8 cellular contexts compared by ENCODE assay signal in genomic region chr10:97714401-97715258, GRCh38. TPM values are rescaled to one million over a fixed set of nuclear protein-coding genes. Genes with fewer than 3 reads are reported as not detected.
A peak's percentile ranks its signal among the peaks of the same experiment; 100 is the strongest.
DNase-seq lines count a peak whose midpoint lies in the region; ATAC-seq and TF ChIP-seq lines count a peak whose summit lies in the region.

No MANE protein-coding gene starts in this region.

- H2AFZ ChIP-seq in SU-DHL-6 (ENCODE audit: low read depth, low read length, severe bottlenecking) (no peak overlapping the region), mesenchymal stem cell (ENCODE audit: low read depth, low read length) (peak overlapping the region; percentile 30)

- H4K91ac ChIP-seq in mesenchymal stem cell (ENCODE audit: low read length) = peak overlapping the region; percentile 95

- peak overlapping the region; percentile 5 for H2AK5ac ChIP-seq in mesenchymal stem cell (ENCODE audit: low read length, severe bottlenecking)

- TF ChIP-seq CTCF in SU-DHL-6 (IDR thresholded peaks at IDR 0.05; ENCODE audit: insufficient read depth, low read length, poor library complexity, severe bottlenecking) (no peak), tibial nerve (IDR thresholded peaks at IDR 0.05) (no peak)

- no peaks in the 10 kb centered on the region for H4K20me1 ChIP-seq in SU-DHL-6 (ENCODE audit: low read depth, low read length)

- peaks cover 6% of the 10 kb centered on the region for H3K4me1 ChIP-seq in CD4-positive, alpha-beta memory T cell (ENCODE audit: insufficient read depth, low read length)
- H3K4me1 ChIP-seq in mesenchymal stem cell (ENCODE audit: control insufficient read depth, insufficient read depth, low read depth, low read length) (peaks cover 28% of the 10 kb centered on the region), tibial nerve (peaks cover 3 to 75% (median 48%) of the 10 kb centered on the region in 4 donors)

- no peak overlapping the region for H3K9ac ChIP-seq in SU-DHL-6 (ENCODE audit: low read length)
- H3K9ac ChIP-seq in mesenchymal stem cell (ENCODE audit: low read length) = peak overlapping the region; percentile 97

- H4K8ac ChIP-seq in mesenchymal stem cell (ENCODE audit: low read length) = peak overlapping the region; percentile 83

- DNase-seq in CD4-positive, alpha-beta memory T cell = no peak
- DNase-seq in effector memory CD8-positive, alpha-beta T cell = no peak
- DNase-seq in mesenchymal stem cell = peak; percentile 80
- DNase-seq in tibial nerve (ENCODE audit: low spot score in 2 of 2) = peak; percentile 66 to 70

- CTCF ChIA-PET in CD4-positive, alpha-beta memory T cell (lab: Charles Lee; ENCODE audit: partially characterized antibody) = interaction anchor here (1.0 to 20.3 kb wide), 6 partner anchors 12 to 103 kb away, joined by 3 to 436 read pairs (median 12); partner anchors contain the start of genes AVPI1 and ZFYVE27

- H3K27ac Mint-ChIP-seq in CD4-positive, alpha-beta memory T cell = peak overlapping the region in 5 of 7 donors; percentile 57 to 85 (median 72)
- H3K27ac Mint-ChIP-seq in effector memory CD8-positive, alpha-beta T cell = peak overlapping the region; percentile 88 to 94

- H3K36me3 Mint-ChIP-seq in CD4-positive, alpha-beta memory T cell = peaks cover 0 to 2% of the 10 kb centered on the region in 2 donors
- peaks cover 3% of the 10 kb centered on the region for H3K36me3 Mint-ChIP-seq in effector memory CD8-positive, alpha-beta T cell (ENCODE audit: insufficient read depth)

- peak overlapping the region; percentile 63 for H2BK5ac ChIP-seq in mesenchymal stem cell (ENCODE audit: low read depth, low read length, poor library complexity, severe bottlenecking)

- H3K27me3 ChIP-seq in CD4-positive, alpha-beta memory T cell (ENCODE audit: insufficient read depth, low read length) = no peaks in the 10 kb centered on the region
- H3K27me3 ChIP-seq in SU-DHL-6 (ENCODE audit: low read length) (no peaks in the 10 kb centered on the region), mesenchymal stem cell (ENCODE audit: control insufficient read depth in 1 of 2, insufficient read depth in 1 of 2, low read length in 2 of 2) (no peaks in the 10 kb centered on the region), tibial nerve (no peaks in the 10 kb centered on the region)

- H3K4me3 Mint-ChIP-seq in CD4-positive, alpha-beta memory T cell = peak overlapping the region; percentile 77 to 100 (median 99)
- peak overlapping the region; percentile 98 to 99 for H3K4me3 Mint-ChIP-seq in effector memory CD8-positive, alpha-beta T cell

- H3K18ac ChIP-seq in mesenchymal stem cell (ENCODE audit: low read depth in 1 of 2, low read length in 2 of 2) = peak overlapping the region; percentile 97 to 100

- TF ChIP-seq POLR2A in tibial nerve (IDR thresholded peaks at IDR 0.05) = peak; percentile 23 to 63

- H3K4ac ChIP-seq in mesenchymal stem cell (ENCODE audit: low read depth in 1 of 2, low read length in 2 of 2) = peak overlapping the region; percentile 97 to 99

- H3K27me3 Mint-ChIP-seq in CD4-positive, alpha-beta memory T cell = peaks cover 2 to 4% of the 10 kb centered on the region in 2 donors
- peaks cover 12 to 17% of the 10 kb centered on the region in 2 donors for H3K27me3 Mint-ChIP-seq in effector memory CD8-positive, alpha-beta T cell

- H3K79me1 ChIP-seq in mesenchymal stem cell (replicated peaks; ENCODE audit: low read length, poor library complexity, severe bottlenecking) = peaks cover 31% of the 10 kb centered on the region

- H2BK120ac ChIP-seq in mesenchymal stem cell (ENCODE audit: low read depth, low read length) = peak overlapping the region; percentile 77

- 2% methylated on average over 63 of the region's 74 CpGs for whole genome bisulfite sequencing in mesenchymal stem cell
- 1% methylated on average over 28 to 40 of the region's 74 CpGs for WGBS in tibial nerve, 2 donors

- H3K4me2 ChIP-seq in SU-DHL-6 (ENCODE audit: low read depth, low read length, poor library complexity, severe bottlenecking) (peak overlapping the region; percentile 45), mesenchymal stem cell (ENCODE audit: low read length, poor library complexity, severe bottlenecking) (peak overlapping the region; percentile 62)

- no peak overlapping the region for H3K27ac ChIP-seq in CD4-positive, alpha-beta memory T cell (ENCODE audit: low read depth, low read length)
- H3K27ac ChIP-seq in SU-DHL-6 (ENCODE audit: low read depth, low read length) = no peak overlapping the region
- peak overlapping the region; percentile 76 for H3K27ac ChIP-seq in mesenchymal stem cell (ENCODE audit: low read length, poor library complexity, severe bottlenecking)
- H3K27ac ChIP-seq in tibial nerve = peak overlapping the region; percentile 90 to 99 (median 96)

- peaks cover 7 to 20% (median 13%) of the 10 kb centered on the region in 4 donors for H3K4me1 Mint-ChIP-seq in CD4-positive, alpha-beta memory T cell
- peaks cover 12 to 17% of the 10 kb centered on the region in 2 donors for H3K4me1 Mint-ChIP-seq in effector memory CD8-positive, alpha-beta T cell (ENCODE audit: low read depth in 2 of 2)

- ATAC-seq in GM19035 (IDR thresholded peaks at IDR 0.05; ENCODE audit: unreplicated experiment) (peak; percentile 44), HG03432 (IDR thresholded peaks at IDR 0.05; ENCODE audit: unreplicated experiment) (peak; percentile 53), GM19328 (IDR thresholded peaks at IDR 0.05; ENCODE audit: unreplicated experiment) (no peak)
- peak; percentile 22 for ATAC-seq in effector memory CD8-positive, alpha-beta T cell (replicated peaks)

- intact Hi-C loops in CD4-positive, alpha-beta memory T cell (cut with micrococcal nuclease) = loop anchor here (1.0 kb wide), 2 partner anchors 17 to 23 kb away; partner anchors contain the start of gene ZFYVE27

- H3K36me3 ChIP-seq in CD4-positive, alpha-beta memory T cell (ENCODE audit: insufficient read depth, low read length) = no peaks in the 10 kb centered on the region
- H3K36me3 ChIP-seq in SU-DHL-6 (ENCODE audit: low read length) = no peaks in the 10 kb centered on the region
- H3K36me3 ChIP-seq in mesenchymal stem cell (ENCODE audit: control insufficient read depth in 1 of 2, insufficient read depth in 2 of 2, low read depth in 1 of 2, low read length in 2 of 2) = peaks cover 26 to 38% of the 10 kb centered on the region in 2 experiments
- peaks cover 0 to 17% (median 0%) of the 10 kb centered on the region in 3 donors for H3K36me3 ChIP-seq in tibial nerve

- no peaks in the 10 kb centered on the region for H3F3A ChIP-seq in SU-DHL-6 (ENCODE audit: insufficient read depth)

- peak overlapping the region; percentile 20 to 96 for H3K23ac ChIP-seq in mesenchymal stem cell (ENCODE audit: low read length in 2 of 2)

- no peaks in the 10 kb centered on the region for H3K9me3 Mint-ChIP-seq in CD4-positive, alpha-beta memory T cell
- H3K9me3 Mint-ChIP-seq in effector memory CD8-positive, alpha-beta T cell = no peaks in the 10 kb centered on the region

- peak overlapping the region in 1 of 2 experiments; percentile 100 for H3K14ac ChIP-seq in mesenchymal stem cell (ENCODE audit: low read length in 2 of 2)

- H2BK15ac ChIP-seq in mesenchymal stem cell (ENCODE audit: low read depth, poor library complexity, severe bottlenecking) = peak overlapping the region; percentile 84

- H3K9me2 ChIP-seq in SU-DHL-6 (replicated peaks; ENCODE audit: insufficient read depth, low read length) = no peaks in the 10 kb centered on the region

- peak overlapping the region in 1 of 2 donors; percentile 55 for H3K4me3 ChIP-seq in CD4-positive, alpha-beta memory T cell (ENCODE audit: low read length in 2 of 2)
- no peak overlapping the region for H3K4me3 ChIP-seq in SU-DHL-6 (ENCODE audit: insufficient read depth, low read length, poor library complexity, severe bottlenecking)
- peak overlapping the region; percentile 83 to 93 for H3K4me3 ChIP-seq in mesenchymal stem cell (ENCODE audit: insufficient read depth in 1 of 2, low read depth in 1 of 2, low read length in 2 of 2)
- H3K4me3 ChIP-seq in tibial nerve = peak overlapping the region; percentile 41 to 82 (median 68)

- TF ChIP-seq EP300 in tibial nerve (IDR thresholded peaks at IDR 0.05) = peak in 1 of 2 donors; percentile 75

- no peaks in the 10 kb centered on the region for H3K79me2 ChIP-seq in SU-DHL-6 (ENCODE audit: insufficient read depth, low read length)

- POLR2A ChIA-PET in CD4-positive, alpha-beta memory T cell (lab: Charles Lee; ENCODE audit: partially characterized antibody) = interaction anchor here (0.9 to 5.7 kb wide), 6 partner anchors 12 to 135 kb away, joined by 3 to 31 read pairs (median 4); partner anchors contain the start of genes AVPI1, GOLGA7B and ZFYVE27

- H3K9me3 ChIP-seq in CD4-positive, alpha-beta memory T cell (ENCODE audit: control insufficient read depth in 1 of 2, low read length in 2 of 2) = no peaks in the 10 kb centered on the region
- H3K9me3 ChIP-seq in SU-DHL-6 (ENCODE audit: insufficient read depth, low read length) = no peaks in the 10 kb centered on the region
- no peaks in the 10 kb centered on the region for H3K9me3 ChIP-seq in mesenchymal stem cell (ENCODE audit: control insufficient read depth, low read length)
- no peaks in the 10 kb centered on the region for H3K9me3 ChIP-seq in tibial nerve

- peak overlapping the region; percentile 20 to 37 for H2BK12ac ChIP-seq in mesenchymal stem cell (ENCODE audit: low read length in 2 of 2)

RNA-seq across cellular contexts. Expression of gene MARVELD1, which starts 1.1 kb away (rescaled TPM):
- total RNA-seq in CD4-positive, alpha-beta memory T cell = 1 to 10 TPM; 1.3 to 2.1 TPM
- under 1 TPM; 0.22 to 0.88 TPM for polyA plus RNA-seq in CD4-positive, alpha-beta memory T cell
- polyA plus RNA-seq in mesenchymal stem cell (2013, experiment 1 of 2) = 67.9 TPM
- polyA plus RNA-seq in mesenchymal stem cell (2013, experiment 2 of 2) = 69.0 TPM
- 10 to 100 TPM; 28.0 to 45.3 (median 42.2) TPM for total RNA-seq in tibial nerve

RNA-seq across cellular contexts. Expression of gene ZFYVE27, which starts 22.3 kb away (rescaled TPM):
- 10 to 100 TPM; 59.5 to 64.5 TPM for total RNA-seq in CD4-positive, alpha-beta memory T cell
- 10 to 100 TPM; 26.8 to 28.8 TPM for polyA plus RNA-seq in CD4-positive, alpha-beta memory T cell
- 9.1 TPM for polyA plus RNA-seq in mesenchymal stem cell (2013, experiment 1 of 2)
- polyA plus RNA-seq in mesenchymal stem cell (2013, experiment 2 of 2) = 8.1 TPM
- total RNA-seq in tibial nerve = 10 to 100 TPM; 33.4 to 46.8 (median 42.7) TPM

RNA-seq across cellular contexts. Expression of gene AVPI1, which starts 27.6 kb away (rescaled TPM):
- 1 to 10 TPM; 1.9 to 2.2 TPM for total RNA-seq in CD4-positive, alpha-beta memory T cell
- polyA plus RNA-seq in CD4-positive, alpha-beta memory T cell = 1 to 10 TPM; 1.8 to 5.6 TPM
- polyA plus RNA-seq in mesenchymal stem cell (2013, experiment 1 of 2) = 5.8 TPM
- polyA plus RNA-seq in mesenchymal stem cell (2013, experiment 2 of 2) = 5.8 TPM
- total RNA-seq in tibial nerve = 100 to 1,000 TPM; 113 to 253 (median 170) TPM

RNA-seq across cellular contexts. Expression of gene SFRP5, which starts 57.2 kb away (rescaled TPM):
- total RNA-seq in CD4-positive, alpha-beta memory T cell = not detected
- not detected for polyA plus RNA-seq in CD4-positive, alpha-beta memory T cell
- not detected for polyA plus RNA-seq in mesenchymal stem cell (2013, experiment 1 of 2)
- not detected for polyA plus RNA-seq in mesenchymal stem cell (2013, experiment 2 of 2)
- total RNA-seq in tibial nerve = 100 to 1,000 TPM; 183 to 530 (median 479) TPM

Comparison
In these comparisons a context has a peak if more than half of its experiments do, and no peak if none do; other contexts are left out.
1. DNase-seq: peak in mesenchymal stem cell (single experiment) and tibial nerve (2 of 2); none in CD4-positive, alpha-beta memory T cell (0 of 5) and effector memory CD8-positive, alpha-beta T cell (0 of 3).
2. H3K27ac ChIP-seq: peak in mesenchymal stem cell (single experiment) and tibial nerve (4 of 4); none in CD4-positive, alpha-beta memory T cell (single experiment) and SU-DHL-6 (single experiment).
3. RNA of gene MARVELD1, which starts 1.1 kb away (total RNA-seq): 28.0 to 45.3 TPM in tibial nerve; 1.3 to 2.1 TPM in CD4-positive, alpha-beta memory T cell; every median in the first group is over 4 times any median in the second.
4. RNA of gene AVPI1, which starts 27.6 kb away (total RNA-seq): 113 to 253 TPM in tibial nerve; 1.9 to 2.2 TPM in CD4-positive, alpha-beta memory T cell; every median in the first group is over 10 times any median in the second.